Comparison of ENCODE assay signal across 14 cellular contexts in genomic region chr7:43763183-43763582, GRCh38. TPM values are rescaled to one million over a fixed set of nuclear protein-coding genes. Genes with fewer than 3 reads are reported as not detected.
DNase-seq lines count a peak whose midpoint lies in the region; ATAC-seq and TF ChIP-seq lines count a peak whose summit lies in the region.
"Had no signal": no experiment of that assay in that cellular context is flagged by ENCODE, and none has a peak within 500 bp of the region (broad histone marks: within the 10 kb centered on the region; RNA-seq: fewer than 3 reads in every experiment).

No MANE protein-coding gene starts in this region.

- intact Hi-C loops in naive thymus-derived CD4-positive, alpha-beta T cell (cut with micrococcal nuclease) = no loop called here
- intact Hi-C loops in activated CD8-positive, alpha-beta T cell treated with anti-CD3 and anti-CD28 coated beads for 36 hours (cut with micrococcal nuclease) = no loop called here

- peak overlapping the region in 5 of 9 donors; percentile 7 to 80 (median 54) for H3K27ac Mint-ChIP-seq in naive thymus-derived CD4-positive, alpha-beta T cell
- no peak overlapping the region for H3K27ac Mint-ChIP-seq in activated CD8-positive, alpha-beta T cell treated with anti-CD3 and anti-CD28 coated beads for 36 hours

- peaks cover 0 to 2% (median 0%) of the 10 kb centered on the region in 5 donors for H3K36me3 Mint-ChIP-seq in naive thymus-derived CD4-positive, alpha-beta T cell
- no peaks in the 10 kb centered on the region for H3K36me3 Mint-ChIP-seq in activated CD8-positive, alpha-beta T cell treated with anti-CD3 and anti-CD28 coated beads for 36 hours (ENCODE audit: low read depth)
- H3K36me3 Mint-ChIP-seq: natural killer cell had no signal

- no peak for DNase-seq in LNCaP clone FGC (ENCODE audit: low read depth)
- DNase-seq in choroid plexus epithelial cell (ENCODE audit: low read depth) = no peak
- DNase-seq in naive thymus-derived CD4-positive, alpha-beta T cell = no peak
- DNase-seq in activated CD8-positive, alpha-beta T cell treated with anti-CD3 and anti-CD28 coated beads for 36 hours = no peak
- DNase-seq: activated CD4-positive, alpha-beta T cell treated with anti-CD3 and anti-CD28 coated beads for 1 hour; activated T-cell treated with anti-CD3 and anti-CD28 coated beads, Interleukin-2, amount 50 U/mL, for 1 hour; erythroblast; natural killer cell; NCI-H2081; stimulated activated CD4-positive, alpha-beta T cell treated with anti-CD3 and anti-CD28 coated beads, Interleukin-4, amount 100 ng/mL, for 24 hours had no signal

- peaks cover 0 to 3% (median 0%) of the 10 kb centered on the region in 3 experiments for H3K36me3 ChIP-seq in naive thymus-derived CD4-positive, alpha-beta T cell (ENCODE audit: control insufficient read depth in 2 of 3, insufficient read depth in 3 of 3, low read length in 3 of 3)

- peaks cover 5 to 10% of the 10 kb centered on the region in 2 donors for H3K4me1 ChIP-seq in naive thymus-derived CD4-positive, alpha-beta T cell (ENCODE audit: control insufficient read depth in 2 of 2, insufficient read depth in 2 of 2, low read length in 2 of 2)

- H3K9me3 Mint-ChIP-seq in naive thymus-derived CD4-positive, alpha-beta T cell = no peaks in the 10 kb centered on the region
- H3K9me3 Mint-ChIP-seq in activated CD8-positive, alpha-beta T cell treated with anti-CD3 and anti-CD28 coated beads for 36 hours = no peaks in the 10 kb centered on the region
- H3K9me3 Mint-ChIP-seq: natural killer cell had no signal

- H3K27me3 ChIP-seq in naive thymus-derived CD4-positive, alpha-beta T cell (ENCODE audit: control insufficient read depth in 2 of 2, insufficient read depth in 2 of 2, low read length in 2 of 2) = no peaks in the 10 kb centered on the region

- H3K4me3 ChIP-seq in LNCaP clone FGC (ENCODE audit: low read depth, low read length) (peak overlapping the region; percentile 9), choroid plexus epithelial cell (ENCODE audit: low read depth, low read length) (no peak overlapping the region)
- no peak overlapping the region for H3K4me3 ChIP-seq in naive thymus-derived CD4-positive, alpha-beta T cell (ENCODE audit: low read length)

- H3K4me1 Mint-ChIP-seq in naive thymus-derived CD4-positive, alpha-beta T cell = peaks cover 26 to 56% (median 41%) of the 10 kb centered on the region in 7 donors
- peaks cover 36% of the 10 kb centered on the region for H3K4me1 Mint-ChIP-seq in activated CD8-positive, alpha-beta T cell treated with anti-CD3 and anti-CD28 coated beads for 36 hours (ENCODE audit: low read depth)

- POLR2A ChIA-PET in naive thymus-derived CD4-positive, alpha-beta T cell (lab: Charles Lee) = no interaction called here
- POLR2A ChIA-PET in activated CD8-positive, alpha-beta T cell treated with anti-CD3 and anti-CD28 coated beads for 36 hours (lab: Charles Lee) = no interaction called here

- no peaks in the 10 kb centered on the region for H3K27me3 Mint-ChIP-seq in naive thymus-derived CD4-positive, alpha-beta T cell
- H3K27me3 Mint-ChIP-seq in activated CD8-positive, alpha-beta T cell treated with anti-CD3 and anti-CD28 coated beads for 36 hours = no peaks in the 10 kb centered on the region

- CTCF ChIA-PET in naive thymus-derived CD4-positive, alpha-beta T cell (lab: Charles Lee) = no interaction called here
- CTCF ChIA-PET in activated CD8-positive, alpha-beta T cell treated with anti-CD3 and anti-CD28 coated beads for 36 hours (lab: Charles Lee) = interaction anchor here (0.6 to 1.2 kb wide), 3 partner anchors 36 to 180 kb away, joined by 3 read pairs; partner anchors contain the start of gene STK17A

- TF ChIP-seq CTCF in C4-2B (conservative IDR thresholded peaks at IDR 0.05) = peak; percentile 36
- peak; percentile 22; the same call in 1 of the 2 replicates for TF ChIP-seq CTCF in LNCaP clone FGC (IDR thresholded peaks at IDR 0.05; ENCODE audit: control insufficient read depth, extremely low read depth, insufficient read depth)
- TF ChIP-seq CTCF in choroid plexus epithelial cell (conservative IDR thresholded peaks at IDR 0.05; ENCODE audit: low read depth, low read length) = peak; percentile 16
- no peak for TF ChIP-seq CTCF in activated CD8-positive, alpha-beta T cell treated with anti-CD3 and anti-CD28 coated beads for 36 hours (IDR thresholded peaks at IDR 0.05)

- ATAC-seq in naive thymus-derived CD4-positive, alpha-beta T cell = no peak
- no peak for ATAC-seq in activated CD8-positive, alpha-beta T cell treated with anti-CD3 and anti-CD28 coated beads for 36 hours
- ATAC-seq in HG03095 (IDR thresholded peaks at IDR 0.05; ENCODE audit: unreplicated experiment) = no peak
- no peak for ATAC-seq in HG02678 (IDR thresholded peaks at IDR 0.05; ENCODE audit: unreplicated experiment)
- ATAC-seq in GM19023 (IDR thresholded peaks at IDR 0.05; ENCODE audit: unreplicated experiment) = no peak
- ATAC-seq: natural killer cell had no signal

- H3K4me3 Mint-ChIP-seq in naive thymus-derived CD4-positive, alpha-beta T cell = peak overlapping the region in 4 of 10 donors; percentile 24 to 42 (median 30)
- H3K4me3 Mint-ChIP-seq in activated CD8-positive, alpha-beta T cell treated with anti-CD3 and anti-CD28 coated beads for 36 hours = no peak overlapping the region
- H3K4me3 Mint-ChIP-seq: natural killer cell had no signal

- peak overlapping the region; percentile 63 for H3K27ac ChIP-seq in C4-2B
- no peak overlapping the region for H3K27ac ChIP-seq in naive thymus-derived CD4-positive, alpha-beta T cell (ENCODE audit: low read depth, low read length)

- no peaks in the 10 kb centered on the region for H3K9me3 ChIP-seq in naive thymus-derived CD4-positive, alpha-beta T cell (ENCODE audit: control insufficient read depth in 2 of 3, low read length in 3 of 3)

RNA-seq across cellular contexts. Expression of gene BLVRA, which starts 4.7 kb away (rescaled TPM):
- 10 to 100 TPM; 11.2 to 41.2 (median 16.1) TPM for total RNA-seq in naive thymus-derived CD4-positive, alpha-beta T cell
- 10 to 100 TPM; 28.2 to 38.7 TPM for polyA plus RNA-seq in naive thymus-derived CD4-positive, alpha-beta T cell
- 10 to 100 TPM; 30.9 to 34.2 TPM for total RNA-seq in activated CD8-positive, alpha-beta T cell treated with anti-CD3 and anti-CD28 coated beads for 36 hours

RNA-seq across cellular contexts. Expression of gene COA1, which starts 33.9 kb away (rescaled TPM):
- 10 to 100 TPM; 51.3 to 73.3 (median 64.6) TPM for total RNA-seq in naive thymus-derived CD4-positive, alpha-beta T cell
- polyA plus RNA-seq in naive thymus-derived CD4-positive, alpha-beta T cell = 10 to 100 TPM; 67.1 to 86.6 TPM
- total RNA-seq in activated CD8-positive, alpha-beta T cell treated with anti-CD3 and anti-CD28 coated beads for 36 hours = 10 to 100 TPM; 78.8 to 85.6 TPM
